ENCODE assay signal across 8 cellular contexts in genomic region chr12:76030378-76031080, GRCh38. TPM values are rescaled to one million over a fixed set of nuclear protein-coding genes. Genes with fewer than 3 reads are reported as not detected.
DNase-seq lines count a peak whose midpoint lies in the region; FAIRE-seq and TF ChIP-seq lines count a peak whose summit lies in the region.

No MANE protein-coding gene starts in this region.

- H3K79me2 ChIP-seq in DOHH2 (ENCODE audit: control insufficient read depth, low read length): no peaks in the 10 kb centered on the region

- H4K20me1 ChIP-seq in DOHH2 (ENCODE audit: control insufficient read depth, insufficient read depth, low read depth, low read length): peaks cover 3% of the 10 kb centered on the region; the same call in 1 of the 2 replicates

- peaks cover 44% of the 10 kb centered on the region for H3K36me3 Mint-ChIP-seq in MCF 10A (ENCODE audit: insufficient read depth, unreplicated experiment)

- H3K4me1 ChIP-seq in DOHH2 (ENCODE audit: control insufficient read depth, low read length): peaks cover 19% of the 10 kb centered on the region

- peak overlapping the region; percentile 99 for H3K4me2 ChIP-seq in DOHH2 (ENCODE audit: low read length)

- no peaks in the 10 kb centered on the region for H3K9me2 ChIP-seq in DOHH2 (replicated peaks; ENCODE audit: control insufficient read depth, low read length)

- no peak overlapping the region for H3K27ac ChIP-seq in DOHH2 (ENCODE audit: low read depth, low read length)

- H3K27me3 Mint-ChIP-seq in MCF 10A (ENCODE audit: insufficient read depth, unreplicated experiment): no peaks in the 10 kb centered on the region

- no peak for TF ChIP-seq CTCF in DOHH2 (IDR thresholded peaks at IDR 0.05; ENCODE audit: low read depth, low read length, poor library complexity, severe bottlenecking)
- no peak for TF ChIP-seq CTCF in MCF 10A (IDR thresholded peaks at IDR 0.05; ENCODE audit: unreplicated experiment)

- DNase-seq in HK-2 (ENCODE audit: unreplicated experiment) (peak; percentile 63), T-helper 2 cell (peak; percentile 14 to 89 (median 41)), MCF 10A (ENCODE audit: unreplicated experiment) (peak; percentile 41), iris pigment epithelial cell (ENCODE audit: low read depth) (peak; percentile 58), HTR-8/SVneo (ENCODE audit: insufficient read length, low spot score) (no peak), NCI-H2029 treated with DMSO at 0.1 percent for 48 hours (lab: John Stamatoyannopoulos, UW) (no peak)
- peak; percentile 70 for DNase-seq in stimulated activated CD4-positive, alpha-beta T cell treated with anti-CD3 and anti-CD28 coated beads, Interleukin-15, amount 100 ng/mL, for 24 hours

- peaks cover 62% of the 10 kb centered on the region for H3K27me3 ChIP-seq in DOHH2 (ENCODE audit: control insufficient read depth, low read length)

- H3K9me3 ChIP-seq in DOHH2 (ENCODE audit: control insufficient read depth, insufficient read depth, low read length): no peaks in the 10 kb centered on the region

- H3K36me3 ChIP-seq in DOHH2 (ENCODE audit: control insufficient read depth, low read length): no peaks in the 10 kb centered on the region

- peaks cover 35% of the 10 kb centered on the region for H3K4me1 Mint-ChIP-seq in MCF 10A (ENCODE audit: insufficient read depth, unreplicated experiment)

- H3K27ac Mint-ChIP-seq in MCF 10A (ENCODE audit: low read depth, unreplicated experiment): peak overlapping the region; percentile 96

- POLR2A ChIA-PET in MCF 10A (lab: Yijun Ruan, JAX): interaction anchor here (0.6 to 8.3 kb wide), 46 partner anchors 9 to 635 kb away, joined by 3 to 76 read pairs (median 6); partner anchors contain the start of genes BBS10 and KRR1

- FAIRE-seq in HTR-8/SVneo (lab: Jason Lieb, UNC): no peak

- CTCF ChIA-PET in MCF 10A (lab: Yijun Ruan, JAX): interaction anchor here (0.5 to 11.6 kb wide), 23 partner anchors 8 to 639 kb away, joined by 3 to 117 read pairs (median 4); partner anchors contain the start of gene BBS10

- H3K4me3 Mint-ChIP-seq in MCF 10A (ENCODE audit: unreplicated experiment): peak overlapping the region; percentile 89

- BruUV-seq in MCF 10A (replicated peaks; lab: Mats Ljungman, UMichigan): no TSS peak

- intact Hi-C loops in MCF 10A (cut with micrococcal nuclease): loop anchor here (1.0 to 10.0 kb wide), 13 partner anchors 52 to 554 kb away; partner anchors contain the start of gene BBS10

- peaks cover 18% of the 10 kb centered on the region for H3F3A ChIP-seq in DOHH2 (ENCODE audit: control insufficient read depth, insufficient read depth)

- H3K9me3 Mint-ChIP-seq in MCF 10A (ENCODE audit: unreplicated experiment): no peaks in the 10 kb centered on the region

- peak overlapping the region; percentile 97 for H3K4me3 ChIP-seq in DOHH2 (ENCODE audit: low read length)

RNA-seq across cellular contexts. Expression of gene PHLDA1, which starts 1.0 kb away (rescaled TPM):
- 183 and 203 TPM in 2 replicates for total RNA-seq in MCF 10A (2022)

RNA-seq across cellular contexts. Expression of gene NAP1L1, which starts 54.0 kb away (rescaled TPM):
- 327 and 493 TPM in 2 replicates for total RNA-seq in MCF 10A (2022)

Comparison
In these comparisons a context has a peak if more than half of its experiments do, and no peak if none do; other contexts are left out.
1. DNase-seq: peak in HK-2 (single experiment), T-helper 2 cell (5 of 5), MCF 10A (single experiment), iris pigment epithelial cell (single experiment) and stimulated activated CD4-positive, alpha-beta T cell treated with anti-CD3 and anti-CD28 coated beads, Interleukin-15, amount 100 ng/mL, for 24 hours (single experiment); none in HTR-8/SVneo (single experiment) and NCI-H2029 treated with DMSO at 0.1 percent for 48 hours (single experiment).